Comparison of ENCODE assay signal across 8 cellular contexts in genomic region chr1:21594935-21595897, GRCh38.
DNase-seq lines count a peak whose midpoint lies in the region; ATAC-seq and TF ChIP-seq lines count a peak whose summit lies in the region.

No MANE protein-coding gene starts in this region.

- no peak for ATAC-seq in natural killer cell treated with Interleukin-12 subunit alpha and Interleukin-12 subunit beta and Interleukin-15 and Interleukin-18, amount 100 ng/mL, for 72 hours
- no peak for ATAC-seq in HG03565 (IDR thresholded peaks at IDR 0.05; ENCODE audit: unreplicated experiment)

- peaks cover 3% of the 10 kb centered on the region for H3K4me1 Mint-ChIP-seq in CD14-positive monocyte
- no peaks in the 10 kb centered on the region for H3K4me1 Mint-ChIP-seq in natural killer cell treated with Interleukin-12 subunit alpha and Interleukin-12 subunit beta and Interleukin-15 and Interleukin-18, amount 100 ng/mL, for 72 hours (ENCODE audit: low read depth in 2 of 2)

- H3K9me3 ChIP-seq in HAP-1 (no peaks in the 10 kb centered on the region), ascending aorta (no peaks in the 10 kb centered on the region)

- H3K36me3 ChIP-seq in HAP-1 (replicated peaks) = no peaks in the 10 kb centered on the region
- H3K36me3 ChIP-seq in ascending aorta = no peaks in the 10 kb centered on the region

- in situ Hi-C loops in HAP-1 (cut with MboI; ENCODE audit: low sequenced_read_pairs) = no loop called here
- in situ Hi-C loops in SK-MEL-5 (cut with HindIII; ENCODE audit: low pct_unique_long_range_greater_than_20kb, low sequenced_read_pairs) = no loop called here

- H3K27ac Mint-ChIP-seq in CD14-positive monocyte = peak overlapping the region in 1 of 7 donors; percentile 65
- H3K27ac Mint-ChIP-seq in natural killer cell treated with Interleukin-12 subunit alpha and Interleukin-12 subunit beta and Interleukin-15 and Interleukin-18, amount 100 ng/mL, for 72 hours = no peak overlapping the region

- peak; percentile 64 for TF ChIP-seq CTCF in CD14-positive monocyte (IDR thresholded peaks at IDR 0.05)
- TF ChIP-seq CTCF in ascending aorta (IDR thresholded peaks at IDR 0.05) = peak; percentile 15 to 51 (median 37)

- intact Hi-C loops in CD14-positive monocyte (cut with micrococcal nuclease) (no loop called here), ascending aorta (cut with DNase I) (no loop called here)

- no peaks in the 10 kb centered on the region for H3K27me3 ChIP-seq in HAP-1 (ENCODE audit: low read depth)
- H3K27me3 ChIP-seq in ascending aorta = no peaks in the 10 kb centered on the region

- no peaks in the 10 kb centered on the region for H3K9me3 Mint-ChIP-seq in CD14-positive monocyte
- H3K9me3 Mint-ChIP-seq in natural killer cell treated with Interleukin-12 subunit alpha and Interleukin-12 subunit beta and Interleukin-15 and Interleukin-18, amount 100 ng/mL, for 72 hours = no peaks in the 10 kb centered on the region

- H3K4me3 Mint-ChIP-seq in CD14-positive monocyte = no peak overlapping the region
- no peak overlapping the region for H3K4me3 Mint-ChIP-seq in natural killer cell treated with Interleukin-12 subunit alpha and Interleukin-12 subunit beta and Interleukin-15 and Interleukin-18, amount 100 ng/mL, for 72 hours

- H3K36me3 Mint-ChIP-seq in CD14-positive monocyte = no peaks in the 10 kb centered on the region
- no peaks in the 10 kb centered on the region for H3K36me3 Mint-ChIP-seq in natural killer cell treated with Interleukin-12 subunit alpha and Interleukin-12 subunit beta and Interleukin-15 and Interleukin-18, amount 100 ng/mL, for 72 hours

- DNase-seq in CD14-positive monocyte (ENCODE audit: low spot score) = no peak
- peak; percentile 24 to 84 for DNase-seq in HAP-1 (ENCODE audit: low spot score in 2 of 2)
- peak; percentile 49 for DNase-seq in SK-MEL-5 (ENCODE audit: low read depth, low spot score)
- DNase-seq in ascending aorta (ENCODE audit: low spot score in 2 of 2) = no peak
- peak; percentile 80 for DNase-seq in iPS-NIHi7 (ENCODE audit: extremely low spot score)
- DNase-seq in stimulated activated CD4-positive, alpha-beta T cell treated with anti-CD3 and anti-CD28 coated beads, Interleukin-4, amount 100 ng/mL, for 1 hour = peak; percentile 51
- DNase-seq in natural killer cell treated with Interleukin-12 subunit alpha and Interleukin-12 subunit beta and Interleukin-15 and Interleukin-18, amount 100 ng/mL, for 72 hours (ENCODE audit: low spot score) = no peak

- no peak overlapping the region for H3K27ac ChIP-seq in ascending aorta

- no peak overlapping the region for H3K4me3 ChIP-seq in HAP-1
- no peak overlapping the region for H3K4me3 ChIP-seq in ascending aorta

- H3K4me1 ChIP-seq in HAP-1 = no peaks in the 10 kb centered on the region
- H3K4me1 ChIP-seq in ascending aorta = no peaks in the 10 kb centered on the region

- H3K27me3 Mint-ChIP-seq in CD14-positive monocyte (ENCODE audit: low read depth in 3 of 3) = peaks cover 7 to 15% (median 12%) of the 10 kb centered on the region in 3 donors
- peaks cover 0 to 3% of the 10 kb centered on the region in 2 donors for H3K27me3 Mint-ChIP-seq in natural killer cell treated with Interleukin-12 subunit alpha and Interleukin-12 subunit beta and Interleukin-15 and Interleukin-18, amount 100 ng/mL, for 72 hours

Comparison
In these comparisons a context has a peak if more than half of its experiments do, and no peak if none do; other contexts are left out.
1. DNase-seq: peak in HAP-1 (2 of 2), SK-MEL-5 (single experiment), iPS-NIHi7 (single experiment) and stimulated activated CD4-positive, alpha-beta T cell treated with anti-CD3 and anti-CD28 coated beads, Interleukin-4, amount 100 ng/mL, for 1 hour (single experiment); none in CD14-positive monocyte (single experiment), ascending aorta (0 of 2) and natural killer cell treated with Interleukin-12 subunit alpha and Interleukin-12 subunit beta and Interleukin-15 and Interleukin-18, amount 100 ng/mL, for 72 hours (single experiment).